In genomic region chr17:17978481-17979424, GRCh38 we compare ENCODE assay signal across 1 cellular context.
TF ChIP-seq lines count a peak whose summit lies in the region.

No MANE protein-coding gene starts in this region.

TF ChIP-seq in GM23338, 12 proteins besides CTCF, POLR2A, EP300 and RAD21 (continued from another document):
- no peak for TF ChIP-seq ZNF462 (CRISPR knock-in tag; IDR thresholded peaks at IDR 0.05)
- TF ChIP-seq JUNB (IDR thresholded peaks at IDR 0.05; ENCODE audit: unreplicated experiment), result no peak
- no peak for TF ChIP-seq EZH2 (IDR thresholded peaks at IDR 0.05; ENCODE audit: low read depth, unreplicated experiment)
- TF ChIP-seq ZNF114 (CRISPR knock-in tag; IDR thresholded peaks at IDR 0.05), result no peak
- TF ChIP-seq POLR2AphosphoS5 (IDR thresholded peaks at IDR 0.05; ENCODE audit: low read depth), result no peak
- TF ChIP-seq REST (IDR thresholded peaks at IDR 0.05; ENCODE audit: unreplicated experiment), result no peak
- TF ChIP-seq EZH2phosphoT487 (IDR thresholded peaks at IDR 0.05; ENCODE audit: unreplicated experiment), result no peak
TF ChIP-seq in GM23338: peak in this region for 0.
